10 cellular contexts compared by ENCODE assay signal in the genomic region with DNA sequence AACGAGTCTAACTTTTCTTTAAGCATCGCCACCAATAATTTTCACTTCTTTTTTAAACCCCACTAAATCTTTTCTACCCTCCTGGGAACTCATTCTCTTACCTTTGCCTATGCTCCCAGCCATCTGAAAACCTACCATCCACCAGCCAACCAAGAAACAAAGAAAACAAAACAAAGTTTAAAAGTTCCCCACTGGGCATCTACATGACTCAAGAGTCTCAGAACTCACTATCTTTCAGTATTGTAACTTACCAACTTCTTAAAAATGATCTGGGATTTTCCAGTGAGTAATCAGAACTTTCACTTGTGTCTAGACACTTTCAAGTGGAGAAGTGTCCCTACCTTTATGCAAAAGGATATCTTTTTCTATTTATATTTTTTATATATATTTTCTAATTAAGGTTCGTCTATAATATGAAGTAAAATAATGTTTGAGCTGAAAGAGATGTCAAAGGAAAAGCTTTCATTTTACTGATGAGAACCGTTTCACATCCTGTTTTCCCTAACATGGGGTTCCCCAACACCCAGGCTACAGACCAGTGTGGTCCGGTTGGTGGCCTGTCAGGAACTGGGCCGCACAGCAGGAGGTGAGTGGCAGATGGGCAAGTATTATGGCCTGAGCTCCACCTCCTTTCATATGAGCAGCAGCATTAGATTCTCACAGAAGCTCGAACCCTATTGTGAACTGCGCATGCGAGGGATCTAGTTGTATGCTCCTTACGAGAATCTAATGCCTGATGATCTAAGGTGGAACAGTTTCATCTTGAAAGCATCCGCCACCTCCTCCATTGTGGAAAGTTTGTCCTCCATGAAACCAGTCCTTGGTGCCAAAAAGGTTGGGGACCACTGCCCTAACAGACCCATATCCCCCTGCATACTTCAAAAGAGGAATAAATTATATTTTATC. TPM values are rescaled to one million over a fixed set of nuclear protein-coding genes. Genes with fewer than 3 reads are reported as not detected.
A peak's percentile ranks its signal among the peaks of the same experiment; 100 is the strongest.
DNase-seq lines count a peak whose midpoint lies in the region; ATAC-seq and TF ChIP-seq lines count a peak whose summit lies in the region.
"Had no signal": no experiment of that assay in that cellular context is flagged by ENCODE, and none has a peak within 500 bp of the region (broad histone marks: within the 10 kb centered on the region; RNA-seq: fewer than 3 reads in every experiment).

No MANE protein-coding gene starts in this region.

- H3K27ac Mint-ChIP-seq in activated T-helper 1 cell treated with anti-CD3 and anti-CD28 coated beads, Interleukin-12 subunit alpha, Interleukin-12 subunit beta, Interleukin-2, Interleukin-4 antibody, amounts not matched to agents 30 ng/mL and 10 ng/mL and 1 ng/mL, durations not matched to agents 14 hours and 24 hours and 36 hours = peak overlapping the region; percentile 10

- no peaks in the 10 kb centered on the region for H3K27me3 ChIP-seq in MG63

- ATAC-seq in GM19372 (IDR thresholded peaks at IDR 0.05; ENCODE audit: low read depth, unreplicated experiment) (peak; percentile 96), HG03025 (IDR thresholded peaks at IDR 0.05; ENCODE audit: low FRiP score, unreplicated experiment) (peak; percentile 91)

- no peak overlapping the region for H3K4me3 ChIP-seq in MG63

- no peaks in the 10 kb centered on the region for H3K9me3 ChIP-seq in MG63

- TF ChIP-seq CTCF in GM13977 (IDR thresholded peaks at IDR 0.05; ENCODE audit: extremely low read depth, insufficient read depth, missing control alignments) = no peak

- no peaks in the 10 kb centered on the region for H3K36me3 Mint-ChIP-seq in activated T-helper 1 cell treated with anti-CD3 and anti-CD28 coated beads, Interleukin-12 subunit alpha, Interleukin-12 subunit beta, Interleukin-2, Interleukin-4 antibody, amounts not matched to agents 30 ng/mL and 10 ng/mL and 1 ng/mL, durations not matched to agents 14 hours and 24 hours and 36 hours (ENCODE audit: low read depth)

- H3K4me1 Mint-ChIP-seq in activated T-helper 1 cell treated with anti-CD3 and anti-CD28 coated beads, Interleukin-12 subunit alpha, Interleukin-12 subunit beta, Interleukin-2, Interleukin-4 antibody, amounts not matched to agents 30 ng/mL and 10 ng/mL and 1 ng/mL, durations not matched to agents 14 hours and 24 hours and 36 hours (ENCODE audit: low read depth) = peaks cover 15% of the 10 kb centered on the region

- H3K27me3 Mint-ChIP-seq in activated T-helper 1 cell treated with anti-CD3 and anti-CD28 coated beads, Interleukin-12 subunit alpha, Interleukin-12 subunit beta, Interleukin-2, Interleukin-4 antibody, amounts not matched to agents 30 ng/mL and 10 ng/mL and 1 ng/mL, durations not matched to agents 14 hours and 24 hours and 36 hours (ENCODE audit: insufficient read depth) = peaks cover 2% of the 10 kb centered on the region

- in situ Hi-C loops in GM13977 (cut with MboI; ENCODE audit: low pct_unique_long_range_greater_than_20kb, low sequenced_read_pairs, unreplicated experiment) = no loop called here

- DNase-seq in GM13977 (ENCODE audit: low spot score) (peak; percentile 62), SW480 (ENCODE audit: low spot score) (no peak), HuH-7.5 (ENCODE audit: low spot score) (no peak), inferior parietal cortex (ENCODE audit: extremely low spot score) (no peak), MG63 (no peak)
- DNase-seq in activated T-helper 1 cell treated with anti-CD3 and anti-CD28 coated beads, Interleukin-12 subunit alpha, Interleukin-12 subunit beta, Interleukin-2, Interleukin-4 antibody, amounts not matched to agents 30 ng/mL and 10 ng/mL and 1 ng/mL, durations not matched to agents 14 hours and 24 hours and 36 hours (ENCODE audit: low spot score) = no peak
- DNase-seq: Right ventricle myocardium superior; stimulated activated CD4-positive, alpha-beta T cell treated with anti-CD3 and anti-CD28 coated beads, Interleukin-4, amount 100 ng/mL, for 1 hour had no signal

- intact Hi-C loops in activated T-helper 1 cell treated with anti-CD3 and anti-CD28 coated beads, Interleukin-12 subunit alpha, Interleukin-12 subunit beta, Interleukin-2, Interleukin-4 antibody, amounts not matched to agents 30 ng/mL and 10 ng/mL and 1 ng/mL, durations not matched to agents 14 hours and 24 hours and 36 hours (cut with micrococcal nuclease) = loop anchor here (1.0 to 10.0 kb wide), 3 partner anchors 20 to 487 kb away; no protein-coding TSS in a partner anchor

- no peaks in the 10 kb centered on the region for H3K9me3 Mint-ChIP-seq in activated T-helper 1 cell treated with anti-CD3 and anti-CD28 coated beads, Interleukin-12 subunit alpha, Interleukin-12 subunit beta, Interleukin-2, Interleukin-4 antibody, amounts not matched to agents 30 ng/mL and 10 ng/mL and 1 ng/mL, durations not matched to agents 14 hours and 24 hours and 36 hours

- H3K36me3 ChIP-seq in MG63 = no peaks in the 10 kb centered on the region

- H3K4me3 Mint-ChIP-seq in activated T-helper 1 cell treated with anti-CD3 and anti-CD28 coated beads, Interleukin-12 subunit alpha, Interleukin-12 subunit beta, Interleukin-2, Interleukin-4 antibody, amounts not matched to agents 30 ng/mL and 10 ng/mL and 1 ng/mL, durations not matched to agents 14 hours and 24 hours and 36 hours = no peak overlapping the region

RNA-seq across cellular contexts. Expression of a gene that starts 9.8 kb away (rescaled TPM):
- 2.0 and 2.3 TPM in 2 replicates for total RNA-seq in activated T-helper 1 cell treated with anti-CD3 and anti-CD28 coated beads, Interleukin-12 subunit alpha, Interleukin-12 subunit beta, Interleukin-2, Interleukin-4 antibody, amounts not matched to agents 30 ng/mL and 10 ng/mL and 1 ng/mL, durations not matched to agents 14 hours and 24 hours and 36 hours
- 2.8 and 5.8 TPM in 2 replicates for total RNA-seq in MG63 (2014; rRNA removed; shearing (Covaris generic); ENCODE audit: low replicate concordance)

RNA-seq across cellular contexts. Expression of a gene that starts 44.5 kb away (rescaled TPM):
- 0.61 and 3.0 TPM in 2 replicates for total RNA-seq in activated T-helper 1 cell treated with anti-CD3 and anti-CD28 coated beads, Interleukin-12 subunit alpha, Interleukin-12 subunit beta, Interleukin-2, Interleukin-4 antibody, amounts not matched to agents 30 ng/mL and 10 ng/mL and 1 ng/mL, durations not matched to agents 14 hours and 24 hours and 36 hours
- total RNA-seq in MG63 (2014; rRNA removed; shearing (Covaris generic); ENCODE audit: low replicate concordance) = 6.4 and 13.7 TPM in 2 replicates
